In the genomic region with DNA sequence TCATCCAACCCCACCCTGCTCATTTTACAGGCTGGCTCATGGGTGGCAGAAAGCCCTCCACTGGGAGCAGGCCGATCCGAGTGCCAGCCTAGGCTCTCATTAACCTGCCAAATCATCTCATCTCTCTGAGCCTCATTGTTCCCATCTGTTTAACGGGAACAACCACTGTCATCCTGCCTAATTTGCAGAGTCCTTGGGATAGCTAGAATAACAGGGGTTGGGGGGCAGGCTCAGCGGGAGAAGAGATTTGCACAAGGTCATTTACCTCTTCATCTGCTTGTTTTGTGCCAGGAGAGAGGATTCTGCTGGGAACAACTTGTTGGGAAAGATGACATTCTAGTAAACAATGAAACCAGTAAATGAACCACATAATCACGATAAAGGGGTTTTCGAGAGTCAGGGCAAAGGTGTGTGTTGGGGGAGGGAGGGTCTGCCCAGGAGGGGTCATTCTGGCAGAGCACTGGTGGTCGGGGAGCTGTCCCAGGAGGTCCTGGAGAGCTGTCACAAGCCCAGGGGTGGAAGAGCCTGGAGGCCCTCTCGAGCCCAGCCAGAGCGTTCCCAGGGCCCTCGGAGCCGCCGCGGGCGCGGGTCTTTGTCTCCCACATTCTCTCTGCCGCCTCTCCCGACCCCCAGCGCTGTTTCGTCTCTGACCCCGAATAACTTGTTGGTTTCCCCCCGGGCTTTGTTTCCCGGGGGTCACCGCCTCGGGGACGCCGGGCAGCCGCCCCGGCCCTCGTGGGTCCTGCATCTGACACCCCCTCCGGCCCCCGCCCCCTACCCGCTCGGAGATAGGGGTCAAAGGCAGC, we compare ENCODE assay signal across 8 cellular contexts. TPM values are rescaled to one million over a fixed set of nuclear protein-coding genes. Genes with fewer than 3 reads are reported as not detected.
DNase-seq lines count a peak whose midpoint lies in the region; ATAC-seq and TF ChIP-seq lines count a peak whose summit lies in the region.

No MANE protein-coding gene starts in this region.

- no peaks in the 10 kb centered on the region for H3K36me3 Mint-ChIP-seq in naive thymus-derived CD8-positive, alpha-beta T cell

- peak overlapping the region; percentile 64 to 86 (median 77) for H3K4me3 Mint-ChIP-seq in naive thymus-derived CD8-positive, alpha-beta T cell

- H3K27ac Mint-ChIP-seq in naive thymus-derived CD8-positive, alpha-beta T cell, result peak overlapping the region in 7 of 10 donors; percentile 13 to 86 (median 55)

- peaks cover 39% of the 10 kb centered on the region for H3K4me1 ChIP-seq in Karpas-422 (ENCODE audit: low read length)

- H3K36me3 ChIP-seq in BJ (ENCODE audit: control insufficient read depth, insufficient read depth, low read length) (no peaks in the 10 kb centered on the region; the same call in 1 of the 2 replicates), Karpas-422 (ENCODE audit: insufficient read depth, low read length) (no peaks in the 10 kb centered on the region)

- no peaks in the 10 kb centered on the region for H3K79me2 ChIP-seq in Karpas-422 (ENCODE audit: low read length)

- no peaks in the 10 kb centered on the region for H3K9me3 Mint-ChIP-seq in naive thymus-derived CD8-positive, alpha-beta T cell

- H3K4me3 ChIP-seq in BJ (ENCODE audit: low read depth, low read length) (peak overlapping the region; percentile 97), Karpas-422 (ENCODE audit: low read length) (peak overlapping the region; percentile 73)

- H3K9me3 ChIP-seq in Karpas-422 (ENCODE audit: low read length), result no peaks in the 10 kb centered on the region

- POLR2A ChIA-PET in BJ (lab: Charles Lee), result interaction anchor here (1.3 kb wide), 1 partner anchor 12 kb away, joined by 4 read pairs; no protein-coding TSS in a partner anchor
- POLR2A ChIA-PET in naive thymus-derived CD8-positive, alpha-beta T cell (lab: Charles Lee), result interaction anchor here (0.5 kb wide), 1 partner anchor 36 kb away, joined by 3 read pairs; no protein-coding TSS in a partner anchor

- CTCF ChIA-PET in BJ (lab: Yijun Ruan, JAX), result interaction anchor here (0.7 to 3.4 kb wide), 6 partner anchors 12 to 61 kb away, joined by 3 to 12 read pairs (median 3); no protein-coding TSS in a partner anchor

- H3K27ac ChIP-seq in Karpas-422 (ENCODE audit: low read length) (no peak overlapping the region), cingulate gyrus (ENCODE audit: low read depth, low read length) (peak overlapping the region; percentile 97)

- no peak for ATAC-seq in naive thymus-derived CD8-positive, alpha-beta T cell
- ATAC-seq in HG02970 (IDR thresholded peaks at IDR 0.05; ENCODE audit: low FRiP score, unreplicated experiment) (no peak), GM21423 (IDR thresholded peaks at IDR 0.05; ENCODE audit: unreplicated experiment) (no peak)

- H3K27me3 Mint-ChIP-seq in naive thymus-derived CD8-positive, alpha-beta T cell, result peaks cover 0 to 13% (median 1%) of the 10 kb centered on the region in 5 donors

- DNase-seq in BJ (ENCODE audit: low read depth) (no peak), Karpas-422 (no peak), SKM-1 (lab: John Stamatoyannopoulos, UW; ENCODE audit: unreplicated experiment) (no peak), OCI-M1 (lab: John Stamatoyannopoulos, UW) (no peak)
- DNase-seq in naive thymus-derived CD8-positive, alpha-beta T cell, result no peak

- TF ChIP-seq CTCF in BJ (IDR thresholded peaks at IDR 0.05; ENCODE audit: insufficient read depth, low read depth, low read length), result no peak

- peak overlapping the region; percentile 91; the same call in 1 of the 2 replicates for H2AFZ ChIP-seq in Karpas-422 (ENCODE audit: low read length)

- H3K27me3 ChIP-seq in BJ (ENCODE audit: control insufficient read depth, insufficient read depth, low read length) (no peaks in the 10 kb centered on the region), Karpas-422 (ENCODE audit: low read length) (no peaks in the 10 kb centered on the region)

- H3K9ac ChIP-seq in Karpas-422 (ENCODE audit: low read length), result peak overlapping the region; percentile 79

- peak overlapping the region; percentile 82 for H3K4me2 ChIP-seq in Karpas-422 (ENCODE audit: low read depth, low read length, poor library complexity, severe bottlenecking)

- no peaks in the 10 kb centered on the region for H4K20me1 ChIP-seq in Karpas-422 (ENCODE audit: insufficient read depth, low read depth, low read length)

- H3K4me1 Mint-ChIP-seq in naive thymus-derived CD8-positive, alpha-beta T cell, result peaks cover 5 to 30% (median 10%) of the 10 kb centered on the region in 4 donors

- H3K9me2 ChIP-seq in Karpas-422 (replicated peaks; ENCODE audit: insufficient read depth, low read length), result no peaks in the 10 kb centered on the region

RNA-seq across cellular contexts. Expression of a gene that starts 22.8 kb away (rescaled TPM):
- polyA plus RNA-seq in BJ (2011; rRNA removed), result 56.6 and 89.7 TPM in 2 replicates
- polyA minus RNA-seq in BJ (2011; rRNA and poly(A)+ RNA removed), result 65.4 and 72.6 TPM in 2 replicates
- total RNA-seq in Karpas-422 (2014; rRNA removed; shearing (Covaris generic); ENCODE audit: low replicate concordance), result 8.4 and 20.9 TPM in 2 replicates
- total RNA-seq in naive thymus-derived CD8-positive, alpha-beta T cell, result under 1 TPM; 0.55 to 0.81 TPM
- polyA plus RNA-seq in naive thymus-derived CD8-positive, alpha-beta T cell, result under 1 TPM in 1 of 3 donors, not detected in 2; 0.54 TPM

RNA-seq across cellular contexts. Expression of a gene that starts 35.6 kb away (rescaled TPM):
- polyA plus RNA-seq in BJ (2011; rRNA removed), result 2,496 and 3,512 TPM in 2 replicates
- polyA minus RNA-seq in BJ (2011; rRNA and poly(A)+ RNA removed), result 426 and 724 TPM in 2 replicates
- total RNA-seq in Karpas-422 (2014; rRNA removed; shearing (Covaris generic); ENCODE audit: low replicate concordance), result 3,040 and 3,750 TPM in 2 replicates
- 1,000 to 10,000 TPM; 5,539 to 5,586 TPM for total RNA-seq in naive thymus-derived CD8-positive, alpha-beta T cell
- polyA plus RNA-seq in naive thymus-derived CD8-positive, alpha-beta T cell, result over 10,000 TPM in 2 of 3 donors, 1,000 to 10,000 TPM in 1; 9,910 to 11,694 (median 11,598) TPM
